ENCODE assay signal across 1 cellular context in the genomic region with DNA sequence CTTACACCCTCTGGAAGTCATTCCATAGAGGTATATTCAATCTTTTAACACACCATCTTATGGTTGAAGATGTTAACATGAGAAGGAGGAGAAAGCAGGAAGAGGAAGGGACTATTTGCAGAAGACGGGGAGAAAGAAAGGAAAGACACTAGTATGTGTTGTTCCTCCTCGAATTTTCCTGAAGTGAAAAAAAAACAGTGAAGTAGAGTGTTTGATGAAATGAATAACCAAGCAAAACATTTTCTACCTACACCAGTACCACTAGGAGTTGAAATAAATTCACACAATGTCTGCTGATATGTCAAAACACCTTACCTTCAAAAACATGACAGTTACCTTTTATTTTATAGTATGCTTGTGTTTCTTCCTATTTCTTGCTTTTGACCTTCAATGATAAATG.
TF ChIP-seq lines count a peak whose summit lies in the region.

No MANE protein-coding gene starts in this region.

TF ChIP-seq in HepG2, 621 proteins besides CTCF, POLR2A, EP300 and RAD21 (continued from another document):
- TF ChIP-seq, protein P1, sequence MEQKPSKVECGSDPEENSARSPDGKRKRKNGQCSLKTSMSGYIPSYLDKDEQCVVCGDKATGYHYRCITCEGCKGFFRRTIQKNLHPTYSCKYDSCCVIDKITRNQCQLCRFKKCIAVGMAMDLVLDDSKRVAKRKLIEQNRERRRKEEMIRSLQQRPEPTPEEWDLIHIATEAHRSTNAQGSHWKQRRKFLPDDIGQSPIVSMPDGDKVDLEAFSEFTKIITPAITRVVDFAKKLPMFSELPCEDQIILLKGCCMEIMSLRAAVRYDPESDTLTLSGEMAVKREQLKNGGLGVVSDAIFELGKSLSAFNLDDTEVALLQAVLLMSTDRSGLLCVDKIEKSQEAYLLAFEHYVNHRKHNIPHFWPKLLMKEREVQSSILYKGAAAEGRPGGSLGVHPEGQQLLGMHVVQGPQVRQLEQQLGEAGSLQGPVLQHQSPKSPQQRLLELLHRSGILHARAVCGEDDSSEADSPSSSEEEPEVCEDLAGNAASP (CRISPR knock-in tag; IDR thresholded peaks at IDR 0.05; ENCODE audit: borderline replicate concordance) = no peak
- TF ChIP-seq ZNF720 (CRISPR knock-in tag; IDR thresholded peaks at IDR 0.05) (no peak), SPEN (CRISPR knock-in tag; IDR thresholded peaks at IDR 0.05; ENCODE audit: low read depth) (no peak), PITX1 (CRISPR knock-in tag; IDR thresholded peaks at IDR 0.05) (no peak), ZNF33A (CRISPR knock-in tag; IDR thresholded peaks at IDR 0.05; ENCODE audit: borderline replicate concordance) (no peak), SOX6 (IDR thresholded peaks at IDR 0.05) (no peak), SOX6 (CRISPR knock-in tag; IDR thresholded peaks at IDR 0.05) (no peak), PHF20 (CRISPR knock-in tag; IDR thresholded peaks at IDR 0.05) (no peak), ZNF841 (CRISPR knock-in tag; IDR thresholded peaks at IDR 0.05; ENCODE audit: borderline replicate concordance) (no peak), ZNF263 (CRISPR knock-in tag; IDR thresholded peaks at IDR 0.05) (no peak), MYC (CRISPR knock-in tag; IDR thresholded peaks at IDR 0.05; ENCODE audit: borderline replicate concordance) (no peak)
- TF ChIP-seq, protein P2, sequence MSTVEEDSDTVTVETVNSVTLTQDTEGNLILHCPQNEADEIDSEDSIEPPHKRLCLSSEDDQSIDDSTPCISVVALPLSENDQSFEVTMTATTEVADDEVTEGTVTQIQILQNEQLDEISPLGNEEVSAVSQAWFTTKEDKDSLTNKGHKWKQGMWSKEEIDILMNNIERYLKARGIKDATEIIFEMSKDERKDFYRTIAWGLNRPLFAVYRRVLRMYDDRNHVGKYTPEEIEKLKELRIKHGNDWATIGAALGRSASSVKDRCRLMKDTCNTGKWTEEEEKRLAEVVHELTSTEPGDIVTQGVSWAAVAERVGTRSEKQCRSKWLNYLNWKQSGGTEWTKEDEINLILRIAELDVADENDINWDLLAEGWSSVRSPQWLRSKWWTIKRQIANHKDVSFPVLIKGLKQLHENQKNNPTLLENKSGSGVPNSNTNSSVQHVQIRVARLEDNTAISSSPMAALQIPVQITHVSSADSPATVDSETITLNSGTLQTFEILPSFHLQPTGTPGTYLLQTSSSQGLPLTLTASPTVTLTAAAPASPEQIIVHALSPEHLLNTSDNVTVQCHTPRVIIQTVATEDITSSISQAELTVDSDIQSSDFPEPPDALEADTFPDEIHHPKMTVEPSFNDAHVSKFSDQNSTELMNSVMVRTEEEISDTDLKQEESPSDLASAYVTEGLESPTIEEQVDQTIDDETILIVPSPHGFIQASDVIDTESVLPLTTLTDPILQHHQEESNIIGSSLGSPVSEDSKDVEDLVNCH (CRISPR knock-in tag; IDR thresholded peaks at IDR 0.05) = no peak
- TF ChIP-seq, protein P3, sequence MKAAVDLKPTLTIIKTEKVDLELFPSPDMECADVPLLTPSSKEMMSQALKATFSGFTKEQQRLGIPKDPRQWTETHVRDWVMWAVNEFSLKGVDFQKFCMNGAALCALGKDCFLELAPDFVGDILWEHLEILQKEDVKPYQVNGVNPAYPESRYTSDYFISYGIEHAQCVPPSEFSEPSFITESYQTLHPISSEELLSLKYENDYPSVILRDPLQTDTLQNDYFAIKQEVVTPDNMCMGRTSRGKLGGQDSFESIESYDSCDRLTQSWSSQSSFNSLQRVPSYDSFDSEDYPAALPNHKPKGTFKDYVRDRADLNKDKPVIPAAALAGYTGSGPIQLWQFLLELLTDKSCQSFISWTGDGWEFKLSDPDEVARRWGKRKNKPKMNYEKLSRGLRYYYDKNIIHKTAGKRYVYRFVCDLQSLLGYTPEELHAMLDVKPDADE (CRISPR knock-in tag; IDR thresholded peaks at IDR 0.05) = no peak
TF ChIP-seq in HepG2: peak in this region for 0.
